In the genomic region with DNA sequence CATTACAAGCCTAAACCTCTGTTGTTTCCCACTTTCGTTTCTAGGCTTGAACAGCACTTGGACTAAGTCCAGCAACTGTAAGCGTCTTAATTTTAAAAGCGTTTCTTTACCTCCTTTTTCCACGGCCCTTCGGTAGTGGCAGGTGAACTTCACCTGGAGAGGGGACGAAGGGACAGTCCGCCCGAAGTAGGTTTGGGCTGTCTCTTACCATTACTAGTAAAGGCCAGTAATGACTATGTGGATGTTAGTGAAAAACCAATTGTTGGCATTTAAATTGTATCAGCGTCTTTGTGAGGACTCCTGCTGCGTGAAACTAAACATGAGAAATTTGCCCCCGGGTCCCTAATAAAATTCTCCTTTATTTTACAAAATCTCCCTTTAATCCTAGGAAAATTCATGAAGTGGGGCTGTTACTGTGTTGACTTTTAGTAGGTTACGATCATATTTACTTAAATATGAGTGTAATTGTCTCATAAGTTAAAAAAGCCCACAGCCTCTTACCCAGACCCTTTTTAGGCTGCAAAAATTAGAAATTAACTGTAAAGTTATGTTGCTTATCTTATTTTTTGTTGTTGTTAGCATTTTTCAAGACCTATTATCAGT, we compare ENCODE assay signal across 8 cellular contexts. TPM values are rescaled to one million over a fixed set of nuclear protein-coding genes. Genes with fewer than 3 reads are reported as not detected.
DNase-seq lines count a peak whose midpoint lies in the region; ATAC-seq and TF ChIP-seq lines count a peak whose summit lies in the region.

No MANE protein-coding gene starts in this region.

- H3K4me1 Mint-ChIP-seq in activated naive CD4-positive, alpha-beta T cell treated with anti-CD3 and anti-CD28 coated beads, Interleukin-2, amount 10 ng/mL, durations not matched to agents 7 days and 5 days: peaks cover 47% of the 10 kb centered on the region

- H3K27me3 ChIP-seq in foreskin keratinocyte: no peaks in the 10 kb centered on the region

- DNase-seq in activated naive CD4-positive, alpha-beta T cell treated with anti-CD3 and anti-CD28 coated beads, Interleukin-2, amount 10 ng/mL, durations not matched to agents 7 days and 5 days: no peak
- no peak for DNase-seq in activated naive CD4-positive, alpha-beta T cell treated with anti-CD3 and anti-CD28 coated beads, Interleukin-2, amount 50 U/mL, for 16 hours
- DNase-seq in foreskin keratinocyte (peak in 1 of 2 donors; percentile 39), pons (ENCODE audit: low spot score) (peak; percentile 75), hepatic stellate cell (ENCODE audit: low spot score) (no peak)

- no peaks in the 10 kb centered on the region for H3K9me3 Mint-ChIP-seq in activated naive CD4-positive, alpha-beta T cell treated with anti-CD3 and anti-CD28 coated beads, Interleukin-2, amount 10 ng/mL, durations not matched to agents 7 days and 5 days

- peaks cover 29% of the 10 kb centered on the region for H3K4me1 ChIP-seq in foreskin keratinocyte

- CTCF ChIA-PET in activated naive CD4-positive, alpha-beta T cell treated with anti-CD3 and anti-CD28 coated beads, Interleukin-2, amount 10 ng/mL, durations not matched to agents 7 days and 5 days (lab: Charles Lee): interaction anchor here (1.4 to 1.9 kb wide), 7 partner anchors 10 to 336 kb away, joined by 3 to 8 read pairs (median 4); a partner anchor contains a TSS

- H3K27ac ChIP-seq in VCaP (peak overlapping the region; percentile 99), foreskin keratinocyte (peak overlapping the region; percentile 99)

- H3K27ac Mint-ChIP-seq in activated naive CD4-positive, alpha-beta T cell treated with anti-CD3 and anti-CD28 coated beads, Interleukin-2, amount 10 ng/mL, durations not matched to agents 7 days and 5 days: peak overlapping the region; percentile 95

- no peak for ATAC-seq in foreskin keratinocyte
- ATAC-seq in HG02840 (IDR thresholded peaks at IDR 0.05; ENCODE audit: low FRiP score, unreplicated experiment): no peak
- no peak for ATAC-seq in HG03280 (IDR thresholded peaks at IDR 0.05; ENCODE audit: unreplicated experiment)

- H3K4me3 Mint-ChIP-seq in activated naive CD4-positive, alpha-beta T cell treated with anti-CD3 and anti-CD28 coated beads, Interleukin-2, amount 10 ng/mL, durations not matched to agents 7 days and 5 days: peak overlapping the region; percentile 93

- TF ChIP-seq CTCF in VCaP (conservative IDR thresholded peaks at IDR 0.05) (no peak), foreskin keratinocyte (conservative IDR thresholded peaks at IDR 0.05) (no peak)

- peaks cover 39% of the 10 kb centered on the region for H3K36me3 Mint-ChIP-seq in activated naive CD4-positive, alpha-beta T cell treated with anti-CD3 and anti-CD28 coated beads, Interleukin-2, amount 10 ng/mL, durations not matched to agents 7 days and 5 days

- peaks cover 15% of the 10 kb centered on the region for H3K27me3 Mint-ChIP-seq in activated naive CD4-positive, alpha-beta T cell treated with anti-CD3 and anti-CD28 coated beads, Interleukin-2, amount 10 ng/mL, durations not matched to agents 7 days and 5 days

RNA-seq across cellular contexts. Expression of a gene that starts 1.0 kb away (rescaled TPM):
- 211 and 221 TPM in 2 replicates for total RNA-seq in foreskin keratinocyte
- 252 and 272 TPM in 2 replicates for polyA plus RNA-seq in foreskin keratinocyte
